In the genomic region with DNA sequence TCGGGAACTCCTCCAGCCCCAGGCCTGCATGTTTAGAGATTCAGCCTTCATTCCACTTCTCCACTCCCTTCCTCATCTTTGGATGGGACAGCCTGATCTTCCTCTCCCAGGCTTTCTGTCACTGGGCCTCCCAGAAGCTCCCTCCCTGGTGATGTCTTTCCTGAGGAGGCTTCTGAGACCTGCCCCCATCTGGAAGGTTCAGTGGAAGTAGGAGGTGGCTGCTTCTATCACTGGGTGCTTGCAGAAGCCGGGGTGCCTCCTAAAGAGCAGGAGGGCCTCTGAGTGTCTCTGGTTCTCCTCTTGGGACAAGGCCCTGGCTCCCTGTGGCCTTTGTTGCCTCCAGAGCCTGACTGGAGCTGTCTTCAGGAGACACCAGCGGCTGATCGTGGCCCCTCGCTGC, we compare ENCODE assay signal across 36 cellular contexts.
"Had no signal": no experiment of that assay in that cellular context is flagged by ENCODE, and none has a peak within 500 bp of the region (broad histone marks: within the 10 kb centered on the region; RNA-seq: fewer than 3 reads in every experiment).

No MANE protein-coding gene starts in this region.

- H3K9me3 Mint-ChIP-seq: activated B cell treated with CpG ODN at 0.5 μM for 24 hours; activated CD4-positive, alpha-beta memory T cell treated with anti-CD3 and anti-CD28 coated beads for 36 hours; activated CD4-positive, alpha-beta T cell treated with anti-CD3 and anti-CD28 coated beads, Interleukin-2, amount 10 ng/mL, durations not matched to agents 24 days and 14 days; activated CD8-positive, alpha-beta T cell treated with anti-CD3 and anti-CD28 coated beads for 36 hours; activated naive CD4-positive, alpha-beta T cell treated with anti-CD3 and anti-CD28 coated beads for 36 hours; activated naive CD4-positive, alpha-beta T cell treated with anti-CD3 and anti-CD28 coated beads, Interleukin-2, amount 50 U/mL, for 72 hours; activated naive CD8-positive, alpha-beta T cell treated with anti-CD3 and anti-CD28 coated beads for 36 hours; activated T-cell treated with anti-CD3 and anti-CD28 coated beads, Interleukin-2, amount 50 U/mL, for 4 hours; activated T-cell treated with anti-CD3 and anti-CD28 coated beads, Interleukin-2, amount 50 U/mL, for 72 hours; activated T-helper 1 cell treated with anti-CD3 and anti-CD28 coated beads, Interleukin-12 subunit alpha, Interleukin-12 subunit beta, Interleukin-2, Interleukin-4 antibody, amounts not matched to agents 30 ng/mL and 10 ng/mL and 1 ng/mL, durations not matched to agents 14 hours and 24 hours and 36 hours; activated T-helper 17 cell treated with anti-CD3 and anti-CD28 coated beads, Interleukin-2, amount 50 U/mL, for 72 hours; central memory CD8-positive, alpha-beta T cell; T-helper 1 cell treated with Interleukin-12 subunit alpha and Interleukin-12 subunit beta and Interleukin-4 antibody, amounts not matched to agents 30 μg/mL and 1 μg/mL, for 36 hours; T-helper 2 cell treated with Interferon-gamma antibody and Interleukin-4, amounts not matched to agents 5 μg/mL and 100 μg/mL, for 36 hours had no signal

- H3K36me3 ChIP-seq: adrenal gland, brain microvascular endothelial cell, breast epithelium had no signal

- DNase-seq: activated B cell treated with CpG ODN at 0.5 μM for 24 hours; activated CD4-positive, alpha-beta memory T cell treated with anti-CD3 and anti-CD28 coated beads for 36 hours; activated CD4-positive, alpha-beta T cell treated with anti-CD3 and anti-CD28 coated beads for 4 hours; activated CD4-positive, alpha-beta T cell treated with anti-CD3 and anti-CD28 coated beads, Interleukin-2, amount 10 ng/mL, durations not matched to agents 24 days and 14 days; activated CD4-positive, alpha-beta T cell treated with anti-CD3 and anti-CD28 coated beads, Interleukin-2, amount 50 U/mL, for 1 hour; activated CD4-positive, alpha-beta T cell treated with anti-CD3 and anti-CD28 coated beads, Interleukin-2, amount 50 U/mL, for 4 hours; activated CD4-positive, CD25-positive, alpha-beta regulatory T cell treated with anti-CD3 and anti-CD28 coated beads, Interleukin-2, amount 50 U/mL, for 72 hours; activated CD8-positive, alpha-beta memory T cell treated with anti-CD3 and anti-CD28 coated beads, Interleukin-2, amount 50 U/mL, for 4 hours; activated CD8-positive, alpha-beta T cell treated with anti-CD3 and anti-CD28 coated beads for 36 hours; activated effector memory CD4-positive, alpha-beta T cell treated with anti-CD3 and anti-CD28 coated beads, Interleukin-2, amount 50 U/mL, for 16 hours; activated gamma-delta T cell treated with Interleukin-2 at 50 U/mL for 16 hours; activated naive CD4-positive, alpha-beta T cell; activated naive CD4-positive, alpha-beta T cell treated with anti-CD3 and anti-CD28 coated beads for 36 hours; activated naive CD4-positive, alpha-beta T cell treated with anti-CD3 and anti-CD28 coated beads, Interleukin-2, amount 50 U/mL, for 16 hours; activated naive CD8-positive, alpha-beta T cell treated with anti-CD3 and anti-CD28 coated beads for 36 hours; activated T-cell treated with anti-CD3 and anti-CD28 coated beads for 4 hours; activated T-cell treated with anti-CD3 and anti-CD28 coated beads, Interleukin-2, amount 50 U/mL, for 1 hour; activated T-cell treated with anti-CD3 and anti-CD28 coated beads, Interleukin-2, amount 50 U/mL, for 4 hours; activated T-cell treated with anti-CD3 and anti-CD28 coated beads, Interleukin-2, amount 50 U/mL, for 72 hours; adrenal gland; amniotic stem cell; aorta; body of pancreas; brain microvascular endothelial cell; SW 1271; T-helper 1 cell; T-helper 2 cell; T-helper 9 cell had no signal

- ATAC-seq: activated CD8-positive, alpha-beta T cell treated with anti-CD3 and anti-CD28 coated beads for 36 hours; activated naive CD4-positive, alpha-beta T cell treated with anti-CD3 and anti-CD28 coated beads, Interleukin-2, amount 50 U/mL, for 72 hours; activated T-cell treated with anti-CD3 and anti-CD28 coated beads, Interleukin-2, amount 50 U/mL, for 4 hours; activated T-cell treated with anti-CD3 and anti-CD28 coated beads, Interleukin-2, amount 50 U/mL, for 72 hours; activated T-helper 17 cell treated with anti-CD3 and anti-CD28 coated beads, Interleukin-2, amount 50 U/mL, for 72 hours; body of pancreas had no signal

- H3K27me3 Mint-ChIP-seq: activated B cell treated with CpG ODN at 0.5 μM for 24 hours; activated CD4-positive, alpha-beta T cell treated with anti-CD3 and anti-CD28 coated beads, Interleukin-2, amount 10 ng/mL, durations not matched to agents 24 days and 14 days; activated CD8-positive, alpha-beta T cell treated with anti-CD3 and anti-CD28 coated beads for 36 hours; activated naive CD8-positive, alpha-beta T cell treated with anti-CD3 and anti-CD28 coated beads for 36 hours had no signal

- H3K4me1 Mint-ChIP-seq: activated B cell treated with CpG ODN at 0.5 μM for 24 hours; activated CD4-positive, alpha-beta T cell treated with anti-CD3 and anti-CD28 coated beads, Interleukin-2, amount 10 ng/mL, durations not matched to agents 24 days and 14 days; activated naive CD8-positive, alpha-beta T cell treated with anti-CD3 and anti-CD28 coated beads for 36 hours; activated T-helper 17 cell treated with anti-CD3 and anti-CD28 coated beads, Interleukin-2, amount 50 U/mL, for 72 hours; central memory CD8-positive, alpha-beta T cell had no signal

- H3K27ac Mint-ChIP-seq: activated B cell treated with CpG ODN at 0.5 μM for 24 hours; activated CD4-positive, alpha-beta memory T cell treated with anti-CD3 and anti-CD28 coated beads for 36 hours; activated CD4-positive, alpha-beta T cell treated with anti-CD3 and anti-CD28 coated beads, Interleukin-2, amount 10 ng/mL, durations not matched to agents 24 days and 14 days; activated CD8-positive, alpha-beta T cell treated with anti-CD3 and anti-CD28 coated beads for 36 hours; activated naive CD4-positive, alpha-beta T cell treated with anti-CD3 and anti-CD28 coated beads for 36 hours; activated naive CD8-positive, alpha-beta T cell treated with anti-CD3 and anti-CD28 coated beads for 36 hours; activated T-cell treated with anti-CD3 and anti-CD28 coated beads, Interleukin-2, amount 50 U/mL, for 72 hours; activated T-helper 1 cell treated with anti-CD3 and anti-CD28 coated beads, Interleukin-12 subunit alpha, Interleukin-12 subunit beta, Interleukin-2, Interleukin-4 antibody, amounts not matched to agents 30 ng/mL and 10 ng/mL and 1 ng/mL, durations not matched to agents 14 hours and 24 hours and 36 hours; activated T-helper 17 cell treated with anti-CD3 and anti-CD28 coated beads, Interleukin-2, amount 50 U/mL, for 72 hours; T-helper 1 cell treated with Interleukin-12 subunit alpha and Interleukin-12 subunit beta and Interleukin-4 antibody, amounts not matched to agents 30 μg/mL and 1 μg/mL, for 36 hours; T-helper 2 cell treated with Interferon-gamma antibody and Interleukin-4, amounts not matched to agents 5 μg/mL and 100 μg/mL, for 36 hours had no signal

- H3K4me3 Mint-ChIP-seq: activated B cell treated with CpG ODN at 0.5 μM for 24 hours; activated CD4-positive, alpha-beta memory T cell treated with anti-CD3 and anti-CD28 coated beads for 36 hours; activated CD4-positive, alpha-beta T cell treated with anti-CD3 and anti-CD28 coated beads, Interleukin-2, amount 10 ng/mL, durations not matched to agents 24 days and 14 days; activated CD8-positive, alpha-beta T cell treated with anti-CD3 and anti-CD28 coated beads for 36 hours; activated naive CD4-positive, alpha-beta T cell treated with anti-CD3 and anti-CD28 coated beads for 36 hours; activated naive CD8-positive, alpha-beta T cell treated with anti-CD3 and anti-CD28 coated beads for 36 hours; activated T-cell treated with anti-CD3 and anti-CD28 coated beads, Interleukin-2, amount 50 U/mL, for 4 hours; activated T-cell treated with anti-CD3 and anti-CD28 coated beads, Interleukin-2, amount 50 U/mL, for 72 hours; activated T-helper 1 cell treated with anti-CD3 and anti-CD28 coated beads, Interleukin-12 subunit alpha, Interleukin-12 subunit beta, Interleukin-2, Interleukin-4 antibody, amounts not matched to agents 30 ng/mL and 10 ng/mL and 1 ng/mL, durations not matched to agents 14 hours and 24 hours and 36 hours; activated T-helper 17 cell treated with anti-CD3 and anti-CD28 coated beads, Interleukin-2, amount 50 U/mL, for 72 hours; central memory CD8-positive, alpha-beta T cell; T-helper 1 cell treated with Interleukin-12 subunit alpha and Interleukin-12 subunit beta and Interleukin-4 antibody, amounts not matched to agents 30 μg/mL and 1 μg/mL, for 36 hours; T-helper 2 cell treated with Interferon-gamma antibody and Interleukin-4, amounts not matched to agents 5 μg/mL and 100 μg/mL, for 36 hours had no signal

- H3K9me3 ChIP-seq: adrenal gland, body of pancreas, breast epithelium had no signal

- H3K36me3 Mint-ChIP-seq: activated CD4-positive, alpha-beta memory T cell treated with anti-CD3 and anti-CD28 coated beads for 36 hours; activated naive CD4-positive, alpha-beta T cell treated with anti-CD3 and anti-CD28 coated beads, Interleukin-2, amount 50 U/mL, for 72 hours; activated naive CD8-positive, alpha-beta T cell treated with anti-CD3 and anti-CD28 coated beads for 36 hours had no signal

- H3K27ac ChIP-seq: adrenal gland, body of pancreas, brain microvascular endothelial cell, breast epithelium, VCaP had no signal

- H3K4me3 ChIP-seq: adrenal gland, body of pancreas, breast epithelium had no signal

- H3K27me3 ChIP-seq: adrenal gland, body of pancreas, brain microvascular endothelial cell, breast epithelium had no signal
